8 cellular contexts compared by ENCODE assay signal in genomic region chr4:172830295-172830764, GRCh38.
DNase-seq lines count a peak whose midpoint lies in the region; ATAC-seq, FAIRE-seq and TF ChIP-seq lines count a peak whose summit lies in the region.

No MANE protein-coding gene starts in this region.

- ATAC-seq in GM12878: no peak
- no peak for ATAC-seq in HG02759 (IDR thresholded peaks at IDR 0.05; ENCODE audit: unreplicated experiment)
- ATAC-seq in HG03439 (IDR thresholded peaks at IDR 0.05; ENCODE audit: unreplicated experiment): no peak

- RAD21 ChIA-PET in GM12878 (lab: Charles Lee; ENCODE audit: unreplicated experiment): no interaction called here

- FAIRE-seq in GM12878 (lab: Jason Lieb, UNC): peak; percentile 62

- no peaks in the 10 kb centered on the region for H3K9me3 Mint-ChIP-seq in Caco-2 (ENCODE audit: unreplicated experiment)

- no peak for TF ChIP-seq EP300 in GM12878 (IDR thresholded peaks at IDR 0.05; ENCODE audit: borderline replicate concordance in 1 of 2, control insufficient read depth in 1 of 2, low read depth in 2 of 2, low read length in 2 of 2)

- in situ Hi-C loops in GM12878 (cut with MboI): loop anchor here (10.0 kb wide), 1 partner anchor 986 kb away; no protein-coding TSS in a partner anchor

- no peak overlapping the region for H2AFZ ChIP-seq in GM12878 (ENCODE audit: control insufficient read depth, low read depth, low read length)

- no peak for DNase-seq in Caco-2
- peak; percentile 21 to 41 for DNase-seq in Kasumi-1 (lab: John Stamatoyannopoulos, UW)
- DNase-seq in GM12878 (ENCODE audit: low read depth, low spot score): no peak
- peak; percentile 37 for DNase-seq in midbrain (lab: John Stamatoyannopoulos, UW)
- DNase-seq in UCSD-AML1 (lab: John Stamatoyannopoulos, UW; ENCODE audit: unreplicated experiment): no peak
- no peak for DNase-seq in ureter (ENCODE audit: low spot score)

- TF ChIP-seq CTCF in Caco-2 (IDR thresholded peaks at IDR 0.05; ENCODE audit: insufficient read depth in 1 of 2, low read depth in 1 of 2, low read length in 1 of 2, severe bottlenecking in 1 of 2, unreplicated experiment in 1 of 2) (peak in 1 of 2 experiments; percentile 40), GM12878 (IDR thresholded peaks at IDR 0.05 in 2 of 3, conservative IDR thresholded peaks at IDR 0.05 in 1 of 3; ENCODE audit: control insufficient read depth in 2 of 3, extremely low read depth in 1 of 3, insufficient read depth in 1 of 3, low read depth in 3 of 3, low read length in 3 of 3) (peak in 2 of 3 experiments; percentile 28 to 49; a peak in 3 of 6 replicates)

- no peaks in the 10 kb centered on the region for H3K27me3 Mint-ChIP-seq in Caco-2 (ENCODE audit: insufficient read depth, unreplicated experiment)

- H3K27me3 ChIP-seq in Caco-2 (replicated peaks; ENCODE audit: control insufficient read depth, insufficient read depth, low read length) (no peaks in the 10 kb centered on the region), GM12878 (replicated peaks in 1 of 2; ENCODE audit: control insufficient read depth in 2 of 2, insufficient read depth in 2 of 2, low read length in 1 of 2) (no peaks in the 10 kb centered on the region; a peak in 1 of 4 replicates)

- H3K36me3 ChIP-seq in Caco-2 (ENCODE audit: control insufficient read depth, insufficient read depth, low read length): no peaks in the 10 kb centered on the region
- no peaks in the 10 kb centered on the region for H3K36me3 ChIP-seq in GM12878 (ENCODE audit: control insufficient read depth in 2 of 2, insufficient read depth in 2 of 2, low read length in 1 of 2)

- no peaks in the 10 kb centered on the region for H3K36me3 Mint-ChIP-seq in Caco-2 (ENCODE audit: insufficient read depth, unreplicated experiment)

- H3K9me3 ChIP-seq in Caco-2: no peaks in the 10 kb centered on the region
- H3K9me3 ChIP-seq in GM12878 (replicated peaks; ENCODE audit: control insufficient read depth, insufficient read depth, low read length): no peaks in the 10 kb centered on the region

- no peak overlapping the region for H3K4me2 ChIP-seq in GM12878 (ENCODE audit: control insufficient read depth, insufficient read depth)

- H3K4me3 ChIP-seq in Caco-2 (ENCODE audit: low read depth, low read length): no peak overlapping the region
- no peak overlapping the region for H3K4me3 ChIP-seq in GM12878

- TF ChIP-seq RAD21 in GM12878 (IDR thresholded peaks at IDR 0.05; ENCODE audit: insufficient read depth, low read depth, low read length): peak; percentile 65

- WGBS in GM12878 (ENCODE audit: insufficient coverage, insufficient replicate concordance, low lambda C conversion rate, missing lambda C conversion rate): 0% methylated on average over 5 of the region's 5 CpGs

- H3K79me2 ChIP-seq in GM12878 (ENCODE audit: control insufficient read depth, insufficient read depth, low read length): no peaks in the 10 kb centered on the region

- intact Hi-C loops in Caco-2 (cut with micrococcal nuclease; ENCODE audit: unreplicated experiment) (loop anchor here (1.0 to 2.0 kb wide), 3 partner anchors 234 to 598 kb away; no protein-coding TSS in a partner anchor), GM12878 (cut with micrococcal nuclease; ENCODE audit: unreplicated experiment) (loop anchor here (2.0 kb wide), 1 partner anchor 984 kb away; no protein-coding TSS in a partner anchor)

- no peak overlapping the region for H3K9ac ChIP-seq in GM12878 (ENCODE audit: control insufficient read depth, insufficient read depth, low read length)

- H3K4me3 Mint-ChIP-seq in Caco-2 (ENCODE audit: unreplicated experiment): no peak overlapping the region

- H3K4me1 Mint-ChIP-seq in Caco-2 (ENCODE audit: low read depth, unreplicated experiment): peaks cover 6% of the 10 kb centered on the region

- BruUV-seq in Caco-2 (replicated peaks; lab: Mats Ljungman, UMichigan) (no TSS peak), GM12878 (replicated peaks; lab: Mats Ljungman, UMichigan) (no TSS peak)

- POLR2A ChIA-PET in Caco-2 (lab: Charles Lee) (no interaction called here), GM12878 (lab: Charles Lee) (no interaction called here)

- no peak overlapping the region for H3K27ac ChIP-seq in GM12878 (ENCODE audit: control insufficient read depth, insufficient read depth)

- CTCF ChIA-PET in Caco-2 (lab: Charles Lee) (no interaction called here), GM12878 (lab: Yijun Ruan, JAX) (no interaction called here)

- no peaks in the 10 kb centered on the region for H4K20me1 ChIP-seq in GM12878 (ENCODE audit: control insufficient read depth, insufficient read depth)

- TF ChIP-seq POLR2A in GM12878 (IDR thresholded peaks at IDR 0.05; ENCODE audit: low read depth, low read length): no peak

- peak overlapping the region; percentile 55 for H3K27ac Mint-ChIP-seq in Caco-2 (ENCODE audit: unreplicated experiment)

- SMC1A ChIA-PET in GM12878 (lab: Charles Lee; ENCODE audit: uncharacterized antibody, unreplicated experiment): no interaction called here

- H3K4me1 ChIP-seq in Caco-2 (0 out of 2 replicates have a peak, but pooled peaks cover 4% of the 10 kb centered on the region), GM12878 (ENCODE audit: control insufficient read depth, insufficient read depth, low read length) (no peaks in the 10 kb centered on the region)

TF ChIP-seq in GM12878, 131 proteins besides CTCF, POLR2A, EP300 and RAD21:
- peak; percentile 69; the same call in 1 of the 2 replicates for TF ChIP-seq SMC3 (IDR thresholded peaks at IDR 0.05; ENCODE audit: borderline replicate concordance, low read length)
- no peak for TF ChIP-seq ATF3 (IDR thresholded peaks at IDR 0.05; ENCODE audit: borderline replicate concordance, extremely low read depth, low read depth, low read length)

Comparison
In these comparisons a context has a peak if more than half of its experiments do, and no peak if none do; other contexts are left out.
1. DNase-seq: peak in Kasumi-1 (2 of 2) and midbrain (single experiment); none in Caco-2 (0 of 2), GM12878 (single experiment), UCSD-AML1 (single experiment) and ureter (single experiment).